ENCODE assay signal across 1 cellular context in the genomic region with DNA sequence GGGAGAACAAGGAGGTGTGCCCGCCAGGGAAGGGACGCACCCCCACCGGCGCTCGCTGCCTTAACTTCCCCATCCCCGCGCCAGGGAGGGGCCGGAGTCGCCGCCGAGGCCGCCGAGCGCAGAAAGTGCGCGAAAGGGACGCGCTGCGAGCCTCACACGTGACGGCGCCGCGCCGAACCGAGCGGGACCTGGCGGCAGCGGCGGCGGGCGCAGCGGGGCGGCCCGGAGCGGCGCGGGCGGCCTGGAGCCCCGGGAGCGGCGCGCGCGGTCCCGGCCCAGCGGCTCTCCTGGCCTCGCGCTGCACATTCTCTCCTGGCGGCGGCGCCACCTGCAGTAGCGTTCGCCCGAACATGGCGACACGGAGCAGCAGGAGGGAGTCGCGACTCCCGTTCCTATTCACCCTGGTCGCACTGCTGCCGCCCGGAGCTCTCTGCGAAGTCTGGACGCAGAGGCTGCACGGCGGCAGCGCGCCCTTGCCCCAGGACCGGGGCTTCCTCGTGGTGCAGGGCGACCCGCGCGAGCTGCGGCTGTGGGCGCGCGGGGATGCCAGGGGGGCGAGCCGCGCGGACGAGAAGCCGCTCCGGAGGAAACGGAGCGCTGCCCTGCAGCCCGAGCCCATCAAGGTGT.
TF ChIP-seq lines count a peak whose summit lies in the region.

SORL1 (plus strand) TSS at position 333 of the 627 bp plus-strand sequence; CDS start at position 351, 18 bp downstream.

TF ChIP-seq in HepG2, 621 proteins besides CTCF, POLR2A, EP300 and RAD21 (continued from another document and continues in another):
- TF ChIP-seq HINFP (CRISPR knock-in tag; IDR thresholded peaks at IDR 0.05; ENCODE audit: low read depth) = 0 out of 2 replicates have a peak, but pooled peaks have one; percentile 33
- TF ChIP-seq ZSCAN20 (CRISPR knock-in tag; IDR thresholded peaks at IDR 0.05; ENCODE audit: borderline replicate concordance) = no peak; the same call in 1 of the 2 replicates
- peak; percentile 69; the same call in 1 of the 2 replicates for TF ChIP-seq ZNF691 (CRISPR knock-in tag; IDR thresholded peaks at IDR 0.05; ENCODE audit: borderline replicate concordance, low read depth)
- TF ChIP-seq ZNF232 (CRISPR knock-in tag; IDR thresholded peaks at IDR 0.05; ENCODE audit: borderline replicate concordance) = no peak; the same call in 1 of the 2 replicates
- peak; percentile 21 for TF ChIP-seq FOSL2 (CRISPR knock-in tag; IDR thresholded peaks at IDR 0.05)
- no peak for TF ChIP-seq DPF2 (CRISPR knock-in tag; IDR thresholded peaks at IDR 0.05; ENCODE audit: borderline replicate concordance, low read depth)
- no peak for TF ChIP-seq ZNF816 (CRISPR knock-in tag; IDR thresholded peaks at IDR 0.05; ENCODE audit: borderline replicate concordance)
- TF ChIP-seq XBP1 (CRISPR knock-in tag; IDR thresholded peaks at IDR 0.05) = no peak
- no peak; the same call in 1 of the 2 replicates for TF ChIP-seq ARHGAP35 (CRISPR knock-in tag; IDR thresholded peaks at IDR 0.05; ENCODE audit: borderline replicate concordance)
- TF ChIP-seq ZNF713 (CRISPR knock-in tag; IDR thresholded peaks at IDR 0.05) = no peak
- TF ChIP-seq ZNF24 (IDR thresholded peaks at IDR 0.05) = no peak
- no peak for TF ChIP-seq PCBP1 (IDR thresholded peaks at IDR 0.05; ENCODE audit: borderline replicate concordance, low read depth, low read length)
- TF ChIP-seq ZBTB2 (CRISPR knock-in tag; IDR thresholded peaks at IDR 0.05; ENCODE audit: low read depth) = no peak; the same call in 1 of the 2 replicates
- TF ChIP-seq PRMT3 (CRISPR knock-in tag; IDR thresholded peaks at IDR 0.05; ENCODE audit: borderline replicate concordance, low read depth) = 0 out of 2 replicates have a peak, but pooled peaks have one; percentile 74
- no peak for TF ChIP-seq ZNF562 (CRISPR knock-in tag; IDR thresholded peaks at IDR 0.05; ENCODE audit: borderline replicate concordance)
- TF ChIP-seq PITX1 (CRISPR knock-in tag; IDR thresholded peaks at IDR 0.05) = no peak
- TF ChIP-seq, protein P1, sequence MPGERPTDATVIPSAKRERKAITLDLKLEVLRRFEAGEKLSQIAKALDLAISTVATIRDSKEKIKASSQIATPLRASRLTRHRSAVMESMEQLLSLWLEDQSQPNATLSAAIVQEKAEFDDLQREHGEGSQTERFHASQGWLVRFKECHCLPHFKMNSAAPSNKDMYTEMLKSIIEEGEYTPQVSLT (CRISPR knock-in tag; IDR thresholded peaks at IDR 0.05; ENCODE audit: borderline replicate concordance, low read depth) = no peak
- no peak for TF ChIP-seq RFX1 (IDR thresholded peaks at IDR 0.05)
- TF ChIP-seq, protein P2, sequence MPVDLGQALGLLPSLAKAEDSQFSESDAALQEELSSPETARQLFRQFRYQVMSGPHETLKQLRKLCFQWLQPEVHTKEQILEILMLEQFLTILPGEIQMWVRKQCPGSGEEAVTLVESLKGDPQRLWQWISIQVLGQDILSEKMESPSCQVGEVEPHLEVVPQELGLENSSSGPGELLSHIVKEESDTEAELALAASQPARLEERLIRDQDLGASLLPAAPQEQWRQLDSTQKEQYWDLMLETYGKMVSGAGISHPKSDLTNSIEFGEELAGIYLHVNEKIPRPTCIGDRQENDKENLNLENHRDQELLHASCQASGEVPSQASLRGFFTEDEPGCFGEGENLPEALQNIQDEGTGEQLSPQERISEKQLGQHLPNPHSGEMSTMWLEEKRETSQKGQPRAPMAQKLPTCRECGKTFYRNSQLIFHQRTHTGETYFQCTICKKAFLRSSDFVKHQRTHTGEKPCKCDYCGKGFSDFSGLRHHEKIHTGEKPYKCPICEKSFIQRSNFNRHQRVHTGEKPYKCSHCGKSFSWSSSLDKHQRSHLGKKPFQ (CRISPR knock-in tag; IDR thresholded peaks at IDR 0.05; ENCODE audit: insufficient replicate concordance) = no peak
- no peak for TF ChIP-seq ZNF557 (CRISPR knock-in tag; IDR thresholded peaks at IDR 0.05)
- no peak for TF ChIP-seq ZNF546 (CRISPR knock-in tag; conservative IDR thresholded peaks at IDR 0.05)
- no peak for TF ChIP-seq PHB2 (IDR thresholded peaks at IDR 0.05; ENCODE audit: partially characterized antibody)
- TF ChIP-seq CHD2 (IDR thresholded peaks at IDR 0.05; ENCODE audit: low read depth, low read length) = no peak
- TF ChIP-seq HOXA9 (CRISPR knock-in tag; IDR thresholded peaks at IDR 0.05; ENCODE audit: borderline replicate concordance) = no peak; the same call in 1 of the 2 replicates
- peak; percentile 81 for TF ChIP-seq MYC (CRISPR knock-in tag; IDR thresholded peaks at IDR 0.05; ENCODE audit: borderline replicate concordance)
- TF ChIP-seq, protein P3, sequence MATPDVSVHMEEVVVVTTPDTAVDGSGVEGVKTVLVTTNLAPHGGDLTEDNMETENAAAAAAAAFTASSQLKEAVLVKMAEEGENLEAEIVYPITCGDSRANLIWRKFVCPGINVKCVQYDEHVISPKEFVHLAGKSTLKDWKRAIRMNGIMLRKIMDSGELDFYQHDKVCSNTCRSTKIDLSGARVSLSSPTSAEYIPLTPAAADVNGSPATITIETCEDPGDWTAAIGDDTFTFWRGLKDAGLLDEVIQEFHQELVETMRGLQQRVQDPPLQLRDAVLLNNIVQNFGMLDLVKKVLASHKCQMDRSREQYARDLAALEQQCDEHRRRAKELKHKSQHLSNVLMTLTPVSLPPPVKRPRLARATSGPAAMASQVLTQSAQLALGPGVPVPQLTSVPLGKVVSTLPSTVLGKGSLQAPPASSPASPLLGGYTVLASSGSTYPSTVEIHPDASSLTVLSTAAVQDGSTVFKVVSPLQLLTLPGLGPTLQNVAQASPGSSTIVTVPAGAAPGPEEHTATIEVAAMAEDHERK (CRISPR knock-in tag; IDR thresholded peaks at IDR 0.05; ENCODE audit: low read depth) = no peak
- TF ChIP-seq NONO (IDR thresholded peaks at IDR 0.05) = no peak
- TF ChIP-seq NONO (CRISPR knock-in tag; conservative IDR thresholded peaks at IDR 0.05) = peak; percentile 38
- no peak for TF ChIP-seq MED13 (CRISPR knock-in tag; IDR thresholded peaks at IDR 0.05)
- TF ChIP-seq, protein P4, sequence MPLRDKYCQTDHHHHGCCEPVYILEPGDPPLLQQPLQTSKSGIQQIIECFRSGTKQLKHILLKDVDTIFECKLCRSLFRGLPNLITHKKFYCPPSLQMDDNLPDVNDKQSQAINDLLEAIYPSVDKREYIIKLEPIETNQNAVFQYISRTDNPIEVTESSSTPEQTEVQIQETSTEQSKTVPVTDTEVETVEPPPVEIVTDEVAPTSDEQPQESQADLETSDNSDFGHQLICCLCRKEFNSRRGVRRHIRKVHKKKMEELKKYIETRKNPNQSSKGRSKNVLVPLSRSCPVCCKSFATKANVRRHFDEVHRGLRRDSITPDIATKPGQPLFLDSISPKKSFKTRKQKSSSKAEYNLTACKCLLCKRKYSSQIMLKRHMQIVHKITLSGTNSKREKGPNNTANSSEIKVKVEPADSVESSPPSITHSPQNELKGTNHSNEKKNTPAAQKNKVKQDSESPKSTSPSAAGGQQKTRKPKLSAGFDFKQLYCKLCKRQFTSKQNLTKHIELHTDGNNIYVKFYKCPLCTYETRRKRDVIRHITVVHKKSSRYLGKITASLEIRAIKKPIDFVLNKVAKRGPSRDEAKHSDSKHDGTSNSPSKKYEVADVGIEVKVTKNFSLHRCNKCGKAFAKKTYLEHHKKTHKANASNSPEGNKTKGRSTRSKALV (CRISPR knock-in tag; IDR thresholded peaks at IDR 0.05) = peak; percentile 51; the same call in 1 of the 2 replicates
- no peak for TF ChIP-seq RNF219 (CRISPR knock-in tag; IDR thresholded peaks at IDR 0.05)
- TF ChIP-seq RAD51 (IDR thresholded peaks at IDR 0.05; ENCODE audit: borderline replicate concordance) = no peak
- TF ChIP-seq IRF1 (CRISPR knock-in tag; IDR thresholded peaks at IDR 0.05; ENCODE audit: low read depth) = no peak
- TF ChIP-seq, protein P5, sequence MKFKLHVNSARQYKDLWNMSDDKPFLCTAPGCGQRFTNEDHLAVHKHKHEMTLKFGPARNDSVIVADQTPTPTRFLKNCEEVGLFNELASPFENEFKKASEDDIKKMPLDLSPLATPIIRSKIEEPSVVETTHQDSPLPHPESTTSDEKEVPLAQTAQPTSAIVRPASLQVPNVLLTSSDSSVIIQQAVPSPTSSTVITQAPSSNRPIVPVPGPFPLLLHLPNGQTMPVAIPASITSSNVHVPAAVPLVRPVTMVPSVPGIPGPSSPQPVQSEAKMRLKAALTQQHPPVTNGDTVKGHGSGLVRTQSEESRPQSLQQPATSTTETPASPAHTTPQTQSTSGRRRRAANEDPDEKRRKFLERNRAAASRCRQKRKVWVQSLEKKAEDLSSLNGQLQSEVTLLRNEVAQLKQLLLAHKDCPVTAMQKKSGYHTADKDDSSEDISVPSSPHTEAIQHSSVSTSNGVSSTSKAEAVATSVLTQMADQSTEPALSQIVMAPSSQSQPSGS (CRISPR knock-in tag; IDR thresholded peaks at IDR 0.05) = no peak
- no peak for TF ChIP-seq ARNT (IDR thresholded peaks at IDR 0.05)
- peak; percentile 6; the same call in 1 of the 2 replicates for TF ChIP-seq KLF12 (CRISPR knock-in tag; IDR thresholded peaks at IDR 0.05; ENCODE audit: borderline replicate concordance)
- no peak for TF ChIP-seq HMGA1 (CRISPR knock-in tag; conservative IDR thresholded peaks at IDR 0.05)
- TF ChIP-seq ZNF567 (CRISPR knock-in tag; IDR thresholded peaks at IDR 0.05; ENCODE audit: borderline replicate concordance) = 0 out of 2 replicates have a peak, but pooled peaks have one; percentile 28
- no peak for TF ChIP-seq ELF4 (CRISPR knock-in tag; IDR thresholded peaks at IDR 0.05; ENCODE audit: borderline replicate concordance)
- TF ChIP-seq TRIM24 (CRISPR knock-in tag; IDR thresholded peaks at IDR 0.05) = no peak
- no peak for TF ChIP-seq MIER2 (CRISPR knock-in tag; IDR thresholded peaks at IDR 0.05)
- peak; percentile 70 for TF ChIP-seq ZNF629 (CRISPR knock-in tag; conservative IDR thresholded peaks at IDR 0.05)
- TF ChIP-seq, protein P6, sequence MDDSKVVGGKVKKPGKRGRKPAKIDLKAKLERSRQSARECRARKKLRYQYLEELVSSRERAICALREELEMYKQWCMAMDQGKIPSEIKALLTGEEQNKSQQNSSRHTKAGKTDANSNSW (CRISPR knock-in tag; IDR thresholded peaks at IDR 0.05; ENCODE audit: borderline replicate concordance) = no peak
- TF ChIP-seq, protein P7, sequence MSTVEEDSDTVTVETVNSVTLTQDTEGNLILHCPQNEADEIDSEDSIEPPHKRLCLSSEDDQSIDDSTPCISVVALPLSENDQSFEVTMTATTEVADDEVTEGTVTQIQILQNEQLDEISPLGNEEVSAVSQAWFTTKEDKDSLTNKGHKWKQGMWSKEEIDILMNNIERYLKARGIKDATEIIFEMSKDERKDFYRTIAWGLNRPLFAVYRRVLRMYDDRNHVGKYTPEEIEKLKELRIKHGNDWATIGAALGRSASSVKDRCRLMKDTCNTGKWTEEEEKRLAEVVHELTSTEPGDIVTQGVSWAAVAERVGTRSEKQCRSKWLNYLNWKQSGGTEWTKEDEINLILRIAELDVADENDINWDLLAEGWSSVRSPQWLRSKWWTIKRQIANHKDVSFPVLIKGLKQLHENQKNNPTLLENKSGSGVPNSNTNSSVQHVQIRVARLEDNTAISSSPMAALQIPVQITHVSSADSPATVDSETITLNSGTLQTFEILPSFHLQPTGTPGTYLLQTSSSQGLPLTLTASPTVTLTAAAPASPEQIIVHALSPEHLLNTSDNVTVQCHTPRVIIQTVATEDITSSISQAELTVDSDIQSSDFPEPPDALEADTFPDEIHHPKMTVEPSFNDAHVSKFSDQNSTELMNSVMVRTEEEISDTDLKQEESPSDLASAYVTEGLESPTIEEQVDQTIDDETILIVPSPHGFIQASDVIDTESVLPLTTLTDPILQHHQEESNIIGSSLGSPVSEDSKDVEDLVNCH (CRISPR knock-in tag; IDR thresholded peaks at IDR 0.05) = no peak
- no peak for TF ChIP-seq CHD4 (IDR thresholded peaks at IDR 0.05; ENCODE audit: borderline replicate concordance, low read length)
